9 cellular contexts compared by ENCODE assay signal in genomic region chr19:47418595-47419036, GRCh38. TPM values are rescaled to one million over a fixed set of nuclear protein-coding genes. Genes with fewer than 3 reads are reported as not detected.
DNase-seq lines count a peak whose midpoint lies in the region; ATAC-seq, FAIRE-seq and TF ChIP-seq lines count a peak whose summit lies in the region.
"Had no signal": no experiment of that assay in that cellular context is flagged by ENCODE, and none has a peak within 500 bp of the region (broad histone marks: within the 10 kb centered on the region; RNA-seq: fewer than 3 reads in every experiment).

No MANE protein-coding gene starts in this region.

- H3K4ac ChIP-seq in trophoblast cell (ENCODE audit: low read depth, low read length), result no peak overlapping the region

- no peak overlapping the region for H2AK5ac ChIP-seq in trophoblast cell (ENCODE audit: low read length)

- H3K9me3 ChIP-seq in CD8-positive, alpha-beta T cell (ENCODE audit: low read length), result no peaks in the 10 kb centered on the region
- H3K9me3 ChIP-seq in RWPE2 (ENCODE audit: severe bottlenecking), result no peaks in the 10 kb centered on the region
- peaks cover 3% of the 10 kb centered on the region for H3K9me3 ChIP-seq in trophoblast cell (ENCODE audit: insufficient read depth, low read depth, low read length)

- H3K4me3 Mint-ChIP-seq in CD8-positive, alpha-beta T cell, result peak overlapping the region; percentile 47

- DNase-seq in CD8-positive, alpha-beta T cell, result no peak
- no peak for DNase-seq in RWPE2 (ENCODE audit: low spot score)
- DNase-seq in fibroblast of the aortic adventitia (ENCODE audit: low read depth), result no peak
- no peak for DNase-seq in trophoblast cell
- no peak for DNase-seq in NCI-H774 (lab: John Stamatoyannopoulos, UW)
- DNase-seq in RCC 7860 (ENCODE audit: low spot score), result no peak
- no peak for DNase-seq in stimulated activated CD8-positive, alpha-beta memory T cell treated with anti-CD3 and anti-CD28 coated beads, Interleukin-4, amount 100 ng/mL, for 48 hours
- DNase-seq in urothelium cell line (ENCODE audit: low spot score), result no peak
- DNase-seq: cerebellar nuclear complex had no signal

- no peaks in the 10 kb centered on the region for H3K9me3 Mint-ChIP-seq in CD8-positive, alpha-beta T cell

- no peaks in the 10 kb centered on the region for H3K36me3 ChIP-seq in CD8-positive, alpha-beta T cell (ENCODE audit: insufficient read depth, low read length)
- H3K36me3 ChIP-seq in RWPE2 (ENCODE audit: low read depth) (no peaks in the 10 kb centered on the region), trophoblast cell (ENCODE audit: control insufficient read depth in 1 of 2, insufficient read depth in 2 of 2, low read length in 2 of 2) (no peaks in the 10 kb centered on the region)

- no peak overlapping the region for H3K27ac ChIP-seq in CD8-positive, alpha-beta T cell (ENCODE audit: low read depth, low read length)
- H3K27ac ChIP-seq in RWPE2 (ENCODE audit: poor library complexity, severe bottlenecking), result no peak overlapping the region
- H3K27ac ChIP-seq in trophoblast cell (ENCODE audit: low read depth, low read length), result no peak overlapping the region

- no peak for ATAC-seq in CD8-positive, alpha-beta T cell
- ATAC-seq in RWPE2 (ENCODE audit: low read depth), result no peak

- H3K27me3 ChIP-seq in CD8-positive, alpha-beta T cell (ENCODE audit: insufficient read depth, low read length), result peaks cover 61% of the 10 kb centered on the region
- H3K27me3 ChIP-seq in RWPE2 (ENCODE audit: insufficient read depth, poor library complexity, severe bottlenecking) (peaks cover 42% of the 10 kb centered on the region), trophoblast cell (ENCODE audit: insufficient read depth, low read length) (peaks cover 69% of the 10 kb centered on the region)

- H4K12ac ChIP-seq in trophoblast cell (ENCODE audit: low read depth, low read length), result no peak overlapping the region

- peak overlapping the region; percentile 42 for H3K4me2 ChIP-seq in trophoblast cell (ENCODE audit: low read length)

- H3K9ac ChIP-seq in trophoblast cell (ENCODE audit: low read length), result no peak overlapping the region

- FAIRE-seq in RCC 7860 (lab: Jason Lieb, UNC) (no peak), urothelium cell line (lab: Jason Lieb, UNC) (no peak)

- intact Hi-C loops in CD8-positive, alpha-beta T cell (cut with DNase I, micrococcal nuclease), result no loop called here

- H3K79me2 ChIP-seq in trophoblast cell (ENCODE audit: control insufficient read depth, insufficient read depth, low read length, poor library complexity), result no peaks in the 10 kb centered on the region

- no peak overlapping the region for H3K23ac ChIP-seq in trophoblast cell (ENCODE audit: low read length)

- H2BK5ac ChIP-seq in trophoblast cell (ENCODE audit: low read depth, low read length, poor library complexity), result no peak overlapping the region

- no peak overlapping the region for H2BK120ac ChIP-seq in trophoblast cell (ENCODE audit: insufficient read depth, low read length, poor library complexity)

- no peak overlapping the region for H3K27ac Mint-ChIP-seq in CD8-positive, alpha-beta T cell

- TF ChIP-seq CTCF in CD8-positive, alpha-beta T cell (IDR thresholded peaks at IDR 0.05), result no peak
- TF ChIP-seq CTCF in RWPE2 (IDR thresholded peaks at IDR 0.05; ENCODE audit: poor library complexity, severe bottlenecking) (no peak), fibroblast of the aortic adventitia (IDR thresholded peaks at IDR 0.05; ENCODE audit: insufficient read depth, low read length) (no peak)

- H3K4me1 Mint-ChIP-seq in CD8-positive, alpha-beta T cell (ENCODE audit: low read depth), result peaks cover 40% of the 10 kb centered on the region

- peak overlapping the region; percentile 19 for H3K4me3 ChIP-seq in CD8-positive, alpha-beta T cell (ENCODE audit: low read depth, low read length)
- H3K4me3 ChIP-seq in RWPE2 (ENCODE audit: severe bottlenecking) (peak overlapping the region; percentile 59), fibroblast of the aortic adventitia (ENCODE audit: low read depth, low read length) (peak overlapping the region; percentile 70), trophoblast cell (ENCODE audit: low read depth, low read length) (no peak overlapping the region)

- peaks cover 77% of the 10 kb centered on the region for H3K27me3 Mint-ChIP-seq in CD8-positive, alpha-beta T cell (ENCODE audit: low read depth)

- H4K91ac ChIP-seq in trophoblast cell (ENCODE audit: low read depth, low read length), result no peak overlapping the region

- no CpG with 5 or more reads among the region's 16 CpGs for WGBS in trophoblast cell (ENCODE audit: extremely low coverage, insufficient coverage, insufficient read length)

- no peak overlapping the region for H2BK12ac ChIP-seq in trophoblast cell (ENCODE audit: low read length)

- H3K18ac ChIP-seq in trophoblast cell (ENCODE audit: low read length), result no peak overlapping the region

- H3K4me1 ChIP-seq in CD8-positive, alpha-beta T cell (ENCODE audit: insufficient read depth, low read length), result peaks cover 34% of the 10 kb centered on the region
- H3K4me1 ChIP-seq in RWPE2 (ENCODE audit: insufficient read depth, poor library complexity, severe bottlenecking) (peaks cover 4% of the 10 kb centered on the region), trophoblast cell (ENCODE audit: control insufficient read depth in 1 of 2, insufficient read depth in 2 of 2, low read length in 2 of 2) (peaks cover 0 to 11% of the 10 kb centered on the region in 2 experiments)

- H4K8ac ChIP-seq in trophoblast cell (ENCODE audit: low read depth, low read length), result no peak overlapping the region

- POLR2A ChIA-PET in CD8-positive, alpha-beta T cell (lab: Charles Lee), result interaction anchor here (0.7 kb wide), 1 partner anchor 27 kb away, joined by 3 read pairs; no protein-coding TSS in a partner anchor

- H3K36me3 Mint-ChIP-seq in CD8-positive, alpha-beta T cell, result no peaks in the 10 kb centered on the region

- no peak overlapping the region for H3K14ac ChIP-seq in trophoblast cell (ENCODE audit: low read length)

- no peak overlapping the region for H2AFZ ChIP-seq in trophoblast cell (ENCODE audit: insufficient read depth, low read length, poor library complexity)

- H3K79me1 ChIP-seq in trophoblast cell (ENCODE audit: low read length), result no peaks in the 10 kb centered on the region

- CTCF ChIA-PET in CD8-positive, alpha-beta T cell (lab: Charles Lee), result interaction anchor here (1.8 kb wide), 1 partner anchor 10 kb away, joined by 4 read pairs; no protein-coding TSS in a partner anchor

RNA-seq across cellular contexts. Expression of gene MEIS3, which starts 0.7 kb away (rescaled TPM):
- not detected for total RNA-seq in CD8-positive, alpha-beta T cell
- 14.5 and 33.9 TPM in 2 replicates for total RNA-seq in fibroblast of the aortic adventitia (ENCODE audit: low replicate concordance)
- polyA plus RNA-seq in trophoblast cell (2013), result 6.2 and 6.4 TPM in 2 replicates

RNA-seq across cellular contexts. Expression of gene SLC8A2, which starts 53.1 kb away (rescaled TPM):
- not detected for total RNA-seq in CD8-positive, alpha-beta T cell
- total RNA-seq in fibroblast of the aortic adventitia (ENCODE audit: low replicate concordance), result not detected in 2 replicates
- 0.29 and 0.47 TPM in 2 replicates for polyA plus RNA-seq in trophoblast cell (2013)

Comparison
In these comparisons a context has a peak if more than half of its experiments do, and no peak if none do; other contexts are left out.
1. RNA of gene MEIS3, which starts 0.7 kb away (total RNA-seq): 14.5 to 33.9 TPM in fibroblast of the aortic adventitia; not detected in CD8-positive, alpha-beta T cell; every median in the first group is over 10 times any median in the second.